Comparison of ENCODE assay signal across 18 cellular contexts in genomic region chr19:4993683-4994082, GRCh38.
"Had no signal": no experiment of that assay in that cellular context is flagged by ENCODE, and none has a peak within 500 bp of the region (broad histone marks: within the 10 kb centered on the region; RNA-seq: fewer than 3 reads in every experiment).

No MANE protein-coding gene starts in this region.

- H3K9me3 ChIP-seq: upper lobe of left lung had no signal

- H3K27ac ChIP-seq: coronary artery, upper lobe of left lung, WERI-Rb-1 had no signal

- H3K27me3 Mint-ChIP-seq: activated CD4-positive, alpha-beta memory T cell treated with anti-CD3 and anti-CD28 coated beads for 36 hours; activated CD4-positive, alpha-beta T cell treated with anti-CD3 and anti-CD28 coated beads for 36 hours; activated CD8-positive, alpha-beta memory T cell treated with anti-CD3 and anti-CD28 coated beads, Interleukin-2, amount 10 ng/mL, durations not matched to agents 7 days and 5 days; activated naive CD4-positive, alpha-beta T cell treated with anti-CD3 and anti-CD28 coated beads, Interleukin-2, amount 50 U/mL, for 24 hours; progenitor cell of endocrine pancreas; stimulated activated naive CD8-positive, alpha-beta T cell treated with anti-CD3 and anti-CD28 coated beads, Interleukin-15, Interleukin-2, amounts not matched to agents 100 ng/mL and 50 ng/mL, for 24 hours; T-cell had no signal

- H3K27me3 ChIP-seq: upper lobe of left lung had no signal

- H3K27ac Mint-ChIP-seq: activated CD4-positive, alpha-beta memory T cell treated with anti-CD3 and anti-CD28 coated beads for 36 hours; activated CD4-positive, alpha-beta T cell treated with anti-CD3 and anti-CD28 coated beads for 36 hours; activated CD8-positive, alpha-beta memory T cell treated with anti-CD3 and anti-CD28 coated beads, Interleukin-2, amount 10 ng/mL, durations not matched to agents 7 days and 5 days; activated naive CD4-positive, alpha-beta T cell treated with anti-CD3 and anti-CD28 coated beads, Interleukin-2, amount 50 U/mL, for 24 hours; nephron; progenitor cell of endocrine pancreas; stimulated activated naive CD8-positive, alpha-beta T cell treated with anti-CD3 and anti-CD28 coated beads, Interleukin-15, Interleukin-2, amounts not matched to agents 100 ng/mL and 50 ng/mL, for 24 hours; T-cell had no signal

- H3K4me3 Mint-ChIP-seq: activated CD4-positive, alpha-beta memory T cell treated with anti-CD3 and anti-CD28 coated beads for 36 hours; activated CD4-positive, alpha-beta T cell treated with anti-CD3 and anti-CD28 coated beads for 36 hours; activated CD8-positive, alpha-beta memory T cell treated with anti-CD3 and anti-CD28 coated beads, Interleukin-2, amount 10 ng/mL, durations not matched to agents 7 days and 5 days; activated naive CD4-positive, alpha-beta T cell treated with anti-CD3 and anti-CD28 coated beads, Interleukin-2, amount 50 U/mL, for 24 hours; nephron; stimulated activated naive CD8-positive, alpha-beta T cell treated with anti-CD3 and anti-CD28 coated beads, Interleukin-15, Interleukin-2, amounts not matched to agents 100 ng/mL and 50 ng/mL, for 24 hours; T-cell had no signal

- DNase-seq: activated CD4-positive, alpha-beta memory T cell treated with anti-CD3 and anti-CD28 coated beads for 36 hours; activated CD4-positive, alpha-beta T cell treated with anti-CD3 and anti-CD28 coated beads for 36 hours; activated CD8-positive, alpha-beta memory T cell treated with anti-CD3 and anti-CD28 coated beads, Interleukin-2, amount 10 ng/mL, durations not matched to agents 7 days and 5 days; activated effector memory CD4-positive, alpha-beta T cell treated with anti-CD3 and anti-CD28 coated beads, Interleukin-2, amount 50 U/mL, for 16 hours; activated T-cell treated with anti-CD3 and anti-CD28 coated beads, Interleukin-2, amount 50 U/mL, for 48 hours; amniotic stem cell; central memory CD4-positive, alpha-beta T cell; foreskin fibroblast; occipital lobe; T-cell; upper lobe of left lung; WERI-Rb-1 had no signal

- H3K4me3 ChIP-seq: coronary artery, upper lobe of left lung had no signal

- ATAC-seq: activated CD4-positive, alpha-beta T cell treated with anti-CD3 and anti-CD28 coated beads for 36 hours; activated CD8-positive, alpha-beta memory T cell treated with anti-CD3 and anti-CD28 coated beads, Interleukin-2, amount 10 ng/mL, durations not matched to agents 7 days and 5 days; right cardiac atrium; T-cell had no signal
